Comparison of ENCODE assay signal across 1 cellular context in the genomic region with DNA sequence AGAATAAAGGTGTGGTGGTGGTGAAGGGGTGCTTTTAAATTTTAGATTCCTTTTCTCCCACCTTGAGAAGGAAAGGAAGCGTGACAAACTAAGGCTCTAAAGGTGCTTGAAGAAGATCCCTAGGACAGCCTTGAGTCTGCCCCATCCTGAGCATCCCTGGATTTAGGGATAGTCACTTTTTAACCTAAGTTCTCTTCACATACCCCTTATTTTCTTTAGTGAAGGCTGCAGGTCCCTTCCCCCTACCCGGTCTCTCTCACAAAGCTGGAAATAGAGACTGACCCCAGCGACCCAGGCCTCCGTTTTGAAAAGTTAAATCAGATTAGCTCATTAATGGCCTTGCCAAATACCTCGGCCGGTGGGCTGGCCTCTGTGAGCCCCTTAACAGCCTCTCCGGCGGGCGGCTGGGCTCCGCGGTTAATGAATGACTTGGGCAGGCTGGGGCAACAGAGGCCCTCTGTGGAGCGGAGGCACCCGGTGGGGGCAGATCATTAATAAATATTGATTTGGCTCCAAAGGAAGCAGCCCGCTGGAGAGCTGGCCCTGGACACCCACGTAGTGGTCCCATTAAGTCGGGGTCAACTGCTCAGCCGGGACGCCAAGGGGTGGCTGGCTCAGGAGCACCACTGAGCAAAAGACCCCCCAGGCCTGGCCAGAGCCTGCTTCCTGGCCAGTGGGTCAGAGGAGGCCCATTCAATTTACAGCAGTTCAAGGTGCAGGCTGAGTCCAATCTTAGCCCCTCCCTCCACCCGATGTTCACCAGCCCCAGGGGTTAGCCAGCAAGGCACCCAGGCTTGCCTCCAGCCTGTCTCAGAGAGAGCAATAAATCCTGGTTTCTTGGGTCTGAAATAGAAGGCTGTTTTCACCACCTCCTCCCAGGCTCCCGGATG.
TF ChIP-seq lines count a peak whose summit lies in the region.

No MANE protein-coding gene starts in this region.

TF ChIP-seq in HepG2, 621 proteins besides CTCF, POLR2A, EP300 and RAD21 (continued from another document and continues in another):
- TF ChIP-seq ZNF607 (CRISPR knock-in tag; IDR thresholded peaks at IDR 0.05; ENCODE audit: borderline replicate concordance) = peak; percentile 58; the same call in 1 of the 2 replicates
- TF ChIP-seq FOSL2 (CRISPR knock-in tag; IDR thresholded peaks at IDR 0.05) = peak; percentile 58
- 0 out of 2 replicates have a peak, but pooled peaks have one; percentile 55 for TF ChIP-seq ZNF552 (CRISPR knock-in tag; IDR thresholded peaks at IDR 0.05; ENCODE audit: borderline replicate concordance)
- peak; percentile 64 for TF ChIP-seq YY1 (IDR thresholded peaks at IDR 0.05; ENCODE audit: insufficient read depth, insufficient replicate concordance, low read depth, low read length)
- no peak for TF ChIP-seq CHCHD3 (CRISPR knock-in tag; IDR thresholded peaks at IDR 0.05)
- TF ChIP-seq, protein P1, sequence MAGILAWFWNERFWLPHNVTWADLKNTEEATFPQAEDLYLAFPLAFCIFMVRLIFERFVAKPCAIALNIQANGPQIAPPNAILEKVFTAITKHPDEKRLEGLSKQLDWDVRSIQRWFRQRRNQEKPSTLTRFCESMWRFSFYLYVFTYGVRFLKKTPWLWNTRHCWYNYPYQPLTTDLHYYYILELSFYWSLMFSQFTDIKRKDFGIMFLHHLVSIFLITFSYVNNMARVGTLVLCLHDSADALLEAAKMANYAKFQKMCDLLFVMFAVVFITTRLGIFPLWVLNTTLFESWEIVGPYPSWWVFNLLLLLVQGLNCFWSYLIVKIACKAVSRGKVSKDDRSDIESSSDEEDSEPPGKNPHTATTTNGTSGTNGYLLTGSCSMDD (CRISPR knock-in tag; IDR thresholded peaks at IDR 0.05) = no peak
- TF ChIP-seq HNF1A (IDR thresholded peaks at IDR 0.05; ENCODE audit: low read depth) = peak; percentile 97
- peak; percentile 99 for TF ChIP-seq HNF1A (CRISPR knock-in tag; IDR thresholded peaks at IDR 0.05; ENCODE audit: borderline replicate concordance)
- no peak for TF ChIP-seq ZFAT (CRISPR knock-in tag; conservative IDR thresholded peaks at IDR 0.05)
- TF ChIP-seq NRL (CRISPR knock-in tag; IDR thresholded peaks at IDR 0.05; ENCODE audit: borderline replicate concordance) = no peak
- TF ChIP-seq ESRRA (CRISPR knock-in tag; IDR thresholded peaks at IDR 0.05; ENCODE audit: low read depth) = peak; percentile 48; the same call in 1 of the 2 replicates
- TF ChIP-seq SP5 (CRISPR knock-in tag; IDR thresholded peaks at IDR 0.05; ENCODE audit: borderline replicate concordance, low read depth) = peak; percentile 52
- TF ChIP-seq SALL1 (CRISPR knock-in tag; IDR thresholded peaks at IDR 0.05) = peak; percentile 94
- peak; percentile 95 for TF ChIP-seq GATAD2A (CRISPR knock-in tag; IDR thresholded peaks at IDR 0.05)
- no peak for TF ChIP-seq XBP1 (CRISPR knock-in tag; IDR thresholded peaks at IDR 0.05)
- TF ChIP-seq, protein P2, sequence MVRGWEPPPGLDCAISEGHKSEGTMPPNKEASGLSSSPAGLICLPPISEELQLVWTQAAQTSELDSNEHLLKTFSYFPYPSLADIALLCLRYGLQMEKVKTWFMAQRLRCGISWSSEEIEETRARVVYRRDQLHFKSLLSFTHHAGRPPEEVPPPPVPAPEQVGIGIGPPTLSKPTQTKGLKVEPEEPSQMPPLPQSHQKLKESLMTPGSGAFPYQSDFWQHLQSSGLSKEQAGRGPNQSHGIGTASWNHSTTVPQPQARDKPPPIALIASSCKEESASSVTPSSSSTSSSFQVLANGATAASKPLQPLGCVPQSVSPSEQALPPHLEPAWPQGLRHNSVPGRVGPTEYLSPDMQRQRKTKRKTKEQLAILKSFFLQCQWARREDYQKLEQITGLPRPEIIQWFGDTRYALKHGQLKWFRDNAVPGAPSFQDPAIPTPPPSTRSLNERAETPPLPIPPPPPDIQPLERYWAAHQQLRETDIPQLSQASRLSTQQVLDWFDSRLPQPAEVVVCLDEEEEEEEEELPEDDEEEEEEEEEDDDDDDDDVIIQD (CRISPR knock-in tag; IDR thresholded peaks at IDR 0.05; ENCODE audit: low read depth) = peak; percentile 80; the same call in 1 of the 2 replicates
- peak; percentile 77 for TF ChIP-seq ATF2 (CRISPR knock-in tag; IDR thresholded peaks at IDR 0.05)
- peak; percentile 45; the same call in 1 of the 2 replicates for TF ChIP-seq ZFX (CRISPR knock-in tag; IDR thresholded peaks at IDR 0.05; ENCODE audit: low read depth)
- TF ChIP-seq HNRNPLL (IDR thresholded peaks at IDR 0.05; ENCODE audit: low read depth, low read length, poor library complexity, severe bottlenecking) = peak; percentile 19
- TF ChIP-seq ZFP37 (CRISPR knock-in tag; IDR thresholded peaks at IDR 0.05; ENCODE audit: borderline replicate concordance) = 0 out of 2 replicates have a peak, but pooled peaks have one; percentile 83
- TF ChIP-seq RXRB (CRISPR knock-in tag; IDR thresholded peaks at IDR 0.05; ENCODE audit: borderline replicate concordance) = peak; percentile 90
- TF ChIP-seq, protein P3, sequence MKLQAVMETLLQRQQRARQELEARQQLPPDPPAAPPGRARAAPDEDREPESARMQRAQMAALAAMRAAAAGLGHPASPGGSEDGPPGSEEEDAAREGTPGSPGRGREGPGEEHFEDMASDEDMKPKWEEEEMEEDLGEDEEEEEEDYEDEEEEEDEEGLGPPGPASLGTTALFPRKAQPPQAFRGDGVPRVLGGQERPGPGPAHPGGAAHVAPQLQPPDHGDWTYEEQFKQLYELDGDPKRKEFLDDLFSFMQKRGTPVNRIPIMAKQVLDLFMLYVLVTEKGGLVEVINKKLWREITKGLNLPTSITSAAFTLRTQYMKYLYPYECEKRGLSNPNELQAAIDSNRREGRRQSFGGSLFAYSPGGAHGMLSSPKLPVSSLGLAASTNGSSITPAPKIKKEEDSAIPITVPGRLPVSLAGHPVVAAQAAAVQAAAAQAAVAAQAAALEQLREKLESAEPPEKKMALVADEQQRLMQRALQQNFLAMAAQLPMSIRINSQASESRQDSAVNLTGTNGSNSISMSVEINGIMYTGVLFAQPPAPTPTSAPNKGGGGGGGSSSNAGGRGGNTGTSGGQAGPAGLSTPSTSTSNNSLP (IDR thresholded peaks at IDR 0.05; ENCODE audit: low read depth, low read length) = 0 out of 2 replicates have a peak, but pooled peaks have one; percentile 54
- TF ChIP-seq ZNF546 (CRISPR knock-in tag; conservative IDR thresholded peaks at IDR 0.05) = no peak
- TF ChIP-seq GLI4 (CRISPR knock-in tag; IDR thresholded peaks at IDR 0.05; ENCODE audit: borderline replicate concordance) = no peak
- peak; percentile 73; the same call in 1 of the 2 replicates for TF ChIP-seq TEF (CRISPR knock-in tag; IDR thresholded peaks at IDR 0.05)
- TF ChIP-seq SATB2 (CRISPR knock-in tag; IDR thresholded peaks at IDR 0.05) = peak; percentile 98
- peak; percentile 77; the same call in 1 of the 2 replicates for TF ChIP-seq PRDM10 (CRISPR knock-in tag; IDR thresholded peaks at IDR 0.05; ENCODE audit: low read depth)
- TF ChIP-seq, protein P4, sequence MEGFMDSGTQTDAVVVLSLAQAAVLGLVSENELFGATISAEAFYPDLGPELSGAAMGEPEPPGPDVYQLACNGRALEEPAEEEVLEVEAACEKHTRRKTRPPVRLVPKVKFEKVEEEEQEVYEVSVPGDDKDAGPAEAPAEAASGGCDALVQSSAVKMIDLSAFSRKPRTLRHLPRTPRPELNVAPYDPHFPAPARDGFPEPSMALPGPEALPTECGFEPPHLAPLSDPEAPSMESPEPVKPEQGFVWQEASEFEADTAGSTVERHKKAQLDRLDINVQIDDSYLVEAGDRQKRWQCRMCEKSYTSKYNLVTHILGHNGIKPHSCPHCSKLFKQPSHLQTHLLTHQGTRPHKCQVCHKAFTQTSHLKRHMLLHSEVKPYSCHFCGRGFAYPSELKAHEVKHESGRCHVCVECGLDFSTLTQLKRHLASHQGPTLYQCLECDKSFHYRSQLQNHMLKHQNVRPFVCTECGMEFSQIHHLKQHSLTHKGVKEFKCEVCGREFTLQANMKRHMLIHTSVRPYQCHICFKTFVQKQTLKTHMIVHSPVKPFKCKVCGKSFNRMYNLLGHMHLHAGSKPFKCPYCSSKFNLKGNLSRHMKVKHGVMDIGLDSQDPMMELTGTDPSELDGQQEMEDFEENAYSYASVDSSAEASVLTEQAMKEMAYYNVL (CRISPR knock-in tag; IDR thresholded peaks at IDR 0.05; ENCODE audit: borderline replicate concordance) = peak; percentile 63; the same call in 1 of the 2 replicates
- peak; percentile 70 for TF ChIP-seq POLR2AphosphoS5 (IDR thresholded peaks at IDR 0.05; ENCODE audit: low read depth, low read length)
- TF ChIP-seq ZNF121 (CRISPR knock-in tag; IDR thresholded peaks at IDR 0.05) = peak; percentile 39; the same call in 1 of the 2 replicates
- TF ChIP-seq TOPORS (CRISPR knock-in tag; IDR thresholded peaks at IDR 0.05) = peak; percentile 58; the same call in 1 of the 2 replicates
- no peak for TF ChIP-seq ZNF484 (CRISPR knock-in tag; IDR thresholded peaks at IDR 0.05; ENCODE audit: borderline replicate concordance, low read depth)
- TF ChIP-seq, protein P5, sequence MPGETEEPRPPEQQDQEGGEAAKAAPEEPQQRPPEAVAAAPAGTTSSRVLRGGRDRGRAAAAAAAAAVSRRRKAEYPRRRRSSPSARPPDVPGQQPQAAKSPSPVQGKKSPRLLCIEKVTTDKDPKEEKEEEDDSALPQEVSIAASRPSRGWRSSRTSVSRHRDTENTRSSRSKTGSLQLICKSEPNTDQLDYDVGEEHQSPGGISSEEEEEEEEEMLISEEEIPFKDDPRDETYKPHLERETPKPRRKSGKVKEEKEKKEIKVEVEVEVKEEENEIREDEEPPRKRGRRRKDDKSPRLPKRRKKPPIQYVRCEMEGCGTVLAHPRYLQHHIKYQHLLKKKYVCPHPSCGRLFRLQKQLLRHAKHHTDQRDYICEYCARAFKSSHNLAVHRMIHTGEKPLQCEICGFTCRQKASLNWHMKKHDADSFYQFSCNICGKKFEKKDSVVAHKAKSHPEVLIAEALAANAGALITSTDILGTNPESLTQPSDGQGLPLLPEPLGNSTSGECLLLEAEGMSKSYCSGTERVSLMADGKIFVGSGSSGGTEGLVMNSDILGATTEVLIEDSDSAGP (CRISPR knock-in tag; IDR thresholded peaks at IDR 0.05; ENCODE audit: borderline replicate concordance) = peak; percentile 71; the same call in 1 of the 2 replicates
